8 cellular contexts compared by ENCODE assay signal in genomic region chr19:58154679-58155648, GRCh38. TPM values are rescaled to one million over a fixed set of nuclear protein-coding genes. Genes with fewer than 3 reads are reported as not detected.
DNase-seq lines count a peak whose midpoint lies in the region; ATAC-seq lines count a peak whose summit lies in the region.

No MANE protein-coding gene starts in this region.

- H3K4me1 Mint-ChIP-seq in dendritic cell treated with granulocyte-macrophage colony-stimulating factor and Interleukin-4, amounts not matched to agents 40 ng/mL and 50 ng/mL, for 4 days (ENCODE audit: low read depth) = peaks cover 10% of the 10 kb centered on the region

- peaks cover 44% of the 10 kb centered on the region for H3K9me3 Mint-ChIP-seq in dendritic cell treated with granulocyte-macrophage colony-stimulating factor and Interleukin-4, amounts not matched to agents 40 ng/mL and 50 ng/mL, for 4 days

- intact Hi-C loops in dendritic cell treated with granulocyte-macrophage colony-stimulating factor and Interleukin-4, amounts not matched to agents 40 ng/mL and 50 ng/mL, for 4 days (cut with micrococcal nuclease) = loop anchor here (5.0 to 10.0 kb wide), 5 partner anchors 133 to 1053 kb away; partner anchors contain the start of gene ZNF606

- H3K27ac Mint-ChIP-seq in dendritic cell treated with granulocyte-macrophage colony-stimulating factor and Interleukin-4, amounts not matched to agents 40 ng/mL and 50 ng/mL, for 4 days = peak overlapping the region; percentile 65

- peak overlapping the region; percentile 76 for H3K4me3 Mint-ChIP-seq in dendritic cell treated with granulocyte-macrophage colony-stimulating factor and Interleukin-4, amounts not matched to agents 40 ng/mL and 50 ng/mL, for 4 days

- ATAC-seq in GM18511 (IDR thresholded peaks at IDR 0.05; ENCODE audit: unreplicated experiment) (peak; percentile 57), HG03064 (IDR thresholded peaks at IDR 0.05; ENCODE audit: low read depth, unreplicated experiment) (peak; percentile 62), left lobe of liver (peak; percentile 94)

- peaks cover 9% of the 10 kb centered on the region for H3K27me3 Mint-ChIP-seq in dendritic cell treated with granulocyte-macrophage colony-stimulating factor and Interleukin-4, amounts not matched to agents 40 ng/mL and 50 ng/mL, for 4 days

- DNase-seq in 8988T (peak; percentile 77), NCI-H2227 treated with DMSO at 0.1 percent for 48 hours (lab: John Stamatoyannopoulos, UW) (peak; percentile 98), left lobe of liver (ENCODE audit: low spot score) (peak; percentile 97)
- DNase-seq in activated CD4-positive, alpha-beta T cell treated with anti-CD3 and anti-CD28 coated beads, Interleukin-2, amount 50 U/mL, for 24 hours (ENCODE audit: low read depth in 1 of 2, low spot score in 1 of 2) = peak; percentile 97 to 99
- peak; percentile 95 for DNase-seq in stimulated activated CD4-positive, alpha-beta T cell treated with anti-CD3 and anti-CD28 coated beads, Interleukin-1b, Interleukin-23, amount 100 ng/mL, for 48 hours

- H3K36me3 Mint-ChIP-seq in dendritic cell treated with granulocyte-macrophage colony-stimulating factor and Interleukin-4, amounts not matched to agents 40 ng/mL and 50 ng/mL, for 4 days (ENCODE audit: low read depth) = peaks cover 18% of the 10 kb centered on the region

RNA-seq across cellular contexts. Expression of gene ZNF329, which starts 4.4 kb away (rescaled TPM):
- 5.7 TPM for total RNA-seq in left lobe of liver

RNA-seq across cellular contexts. Expression of gene ZNF274, which starts 27.9 kb away (rescaled TPM):
- total RNA-seq in left lobe of liver = 13.7 TPM

RNA-seq across cellular contexts. Expression of gene ZSCAN18, which starts 56.9 kb away (rescaled TPM):
- 15.4 TPM for total RNA-seq in left lobe of liver

Comparison
In these comparisons a context has a peak if more than half of its experiments do, and no peak if none do; other contexts are left out.
1. Peak in every context shown above with its lines: DNase-seq and ATAC-seq.